In genomic region chr5:145562931-145563330, GRCh38 we compare ENCODE assay signal across 18 cellular contexts.
A peak's percentile ranks its signal among the peaks of the same experiment; 100 is the strongest.
DNase-seq lines count a peak whose midpoint lies in the region; ATAC-seq, FAIRE-seq and TF ChIP-seq lines count a peak whose summit lies in the region.
"Had no signal": no experiment of that assay in that cellular context is flagged by ENCODE, and none has a peak within 500 bp of the region (broad histone marks: within the 10 kb centered on the region; RNA-seq: fewer than 3 reads in every experiment).

No MANE protein-coding gene starts in this region.

- H3K79me2 ChIP-seq in astrocyte (ENCODE audit: insufficient read depth, low read length): no peaks in the 10 kb centered on the region

- H3K27ac ChIP-seq in astrocyte (ENCODE audit: low read depth, low read length) (no peak overlapping the region), stomach (no peak overlapping the region)
- H3K27ac ChIP-seq: 22Rv1 had no signal

- no peak for FAIRE-seq in astrocyte (lab: Jason Lieb, UNC)
- FAIRE-seq: K562 had no signal

- H3K9ac ChIP-seq in astrocyte (ENCODE audit: low read length): no peak overlapping the region

- WGBS in stomach, 5 donors: 79 to 89% (median 84%) methylated on average over 4 of the region's 4 CpGs

- no peak for TF ChIP-seq EP300 in stomach (IDR thresholded peaks at IDR 0.05)

- no peaks in the 10 kb centered on the region for H4K20me1 ChIP-seq in astrocyte (ENCODE audit: insufficient read depth, low read length)

- TF ChIP-seq CTCF in astrocyte (IDR thresholded peaks at IDR 0.05; ENCODE audit: insufficient read depth, low read depth, low read length) (no peak), stomach (IDR thresholded peaks at IDR 0.05) (no peak)

- H3K36me3 Mint-ChIP-seq in astrocyte (ENCODE audit: low read depth, unreplicated experiment): no peaks in the 10 kb centered on the region
- H3K36me3 Mint-ChIP-seq: CD4-positive, CD25-positive, alpha-beta regulatory T cell had no signal

- H3K4me3 ChIP-seq in astrocyte (ENCODE audit: insufficient read depth, low read depth, low read length): no peak overlapping the region
- no peak overlapping the region for H3K4me3 ChIP-seq in stomach
- H3K4me3 ChIP-seq: K562 had no signal

- no peaks in the 10 kb centered on the region for H3K36me3 ChIP-seq in astrocyte (ENCODE audit: insufficient read depth, low read length)
- H3K36me3 ChIP-seq in stomach: no peaks in the 10 kb centered on the region
- H3K36me3 ChIP-seq: BE2C had no signal

- DNase-seq in A172 (ENCODE audit: low spot score) (peak; percentile 75), M059J (ENCODE audit: low read depth) (peak; percentile 11), astrocyte (ENCODE audit: low read depth) (peak; percentile 18), foreskin melanocyte (peak; percentile 87), stomach (no peak)
- no peak for DNase-seq in activated CD4-positive, alpha-beta T cell treated with anti-CD3 and anti-CD28 coated beads, Interleukin-2, amount 50 U/mL, for 4 hours
- DNase-seq: BE2C; Caco-2; CD4-positive, CD25-positive, alpha-beta regulatory T cell; GF-D8; NCI-H1105 treated with DMSO at 0.1 percent for 48 hours; NCI-H1694 treated with DMSO at 0.1 percent for 48 hours; NCI-H774; SHP77 had no signal

- H3K27me3 Mint-ChIP-seq in astrocyte (ENCODE audit: low read depth, unreplicated experiment): no peaks in the 10 kb centered on the region
- H3K27me3 Mint-ChIP-seq: CD4-positive, CD25-positive, alpha-beta regulatory T cell had no signal

- H3K27ac Mint-ChIP-seq in astrocyte (ENCODE audit: unreplicated experiment): no peak overlapping the region
- H3K27ac Mint-ChIP-seq: CD4-positive, CD25-positive, alpha-beta regulatory T cell had no signal

- H3K4me2 ChIP-seq in astrocyte (ENCODE audit: low read length): peak overlapping the region; percentile 11

- H3K4me3 Mint-ChIP-seq in astrocyte (ENCODE audit: unreplicated experiment): no peak overlapping the region
- H3K4me3 Mint-ChIP-seq: CD4-positive, CD25-positive, alpha-beta regulatory T cell had no signal

- ATAC-seq in GM18519 (IDR thresholded peaks at IDR 0.05; ENCODE audit: low FRiP score, unreplicated experiment): no peak
- ATAC-seq in GM19351 (IDR thresholded peaks at IDR 0.05; ENCODE audit: unreplicated experiment): no peak
- ATAC-seq: K562 had no signal

- H3K9me3 Mint-ChIP-seq in astrocyte (ENCODE audit: unreplicated experiment): no peaks in the 10 kb centered on the region

- no peak for TF ChIP-seq POLR2A in stomach (IDR thresholded peaks at IDR 0.05)

- H3K9me3 ChIP-seq in astrocyte (ENCODE audit: insufficient read depth, low read depth, low read length): no peaks in the 10 kb centered on the region
- no peaks in the 10 kb centered on the region for H3K9me3 ChIP-seq in stomach
- H3K9me3 ChIP-seq: BE2C, Caco-2 had no signal

- intact Hi-C loops in stomach (cut with DNase I; ENCODE audit: low total_unique reads): no loop called here

- no peaks in the 10 kb centered on the region for H3K27me3 ChIP-seq in astrocyte (ENCODE audit: insufficient read depth, low read length)
- no peaks in the 10 kb centered on the region for H3K27me3 ChIP-seq in stomach
- H3K27me3 ChIP-seq: BE2C had no signal

- H2AFZ ChIP-seq in astrocyte (ENCODE audit: low read depth, low read length): no peak overlapping the region

- H3K4me1 ChIP-seq in astrocyte (ENCODE audit: insufficient read depth, low read length): no peaks in the 10 kb centered on the region
- H3K4me1 ChIP-seq in stomach: no peaks in the 10 kb centered on the region
- H3K4me1 ChIP-seq: BE2C, Caco-2 had no signal

- no peaks in the 10 kb centered on the region for H3K4me1 Mint-ChIP-seq in astrocyte (ENCODE audit: low read depth, unreplicated experiment)
- H3K4me1 Mint-ChIP-seq: CD4-positive, CD25-positive, alpha-beta regulatory T cell had no signal

Comparison
In these comparisons a context has a peak if more than half of its experiments do, and no peak if none do; other contexts are left out.
1. DNase-seq: peak in A172 (single experiment), M059J (single experiment), astrocyte (single experiment) and foreskin melanocyte (single experiment); none in activated CD4-positive, alpha-beta T cell treated with anti-CD3 and anti-CD28 coated beads, Interleukin-2, amount 50 U/mL, for 4 hours (0 of 2) and stomach (single experiment).